ENCODE assay signal across 1 cellular context in the genomic region with DNA sequence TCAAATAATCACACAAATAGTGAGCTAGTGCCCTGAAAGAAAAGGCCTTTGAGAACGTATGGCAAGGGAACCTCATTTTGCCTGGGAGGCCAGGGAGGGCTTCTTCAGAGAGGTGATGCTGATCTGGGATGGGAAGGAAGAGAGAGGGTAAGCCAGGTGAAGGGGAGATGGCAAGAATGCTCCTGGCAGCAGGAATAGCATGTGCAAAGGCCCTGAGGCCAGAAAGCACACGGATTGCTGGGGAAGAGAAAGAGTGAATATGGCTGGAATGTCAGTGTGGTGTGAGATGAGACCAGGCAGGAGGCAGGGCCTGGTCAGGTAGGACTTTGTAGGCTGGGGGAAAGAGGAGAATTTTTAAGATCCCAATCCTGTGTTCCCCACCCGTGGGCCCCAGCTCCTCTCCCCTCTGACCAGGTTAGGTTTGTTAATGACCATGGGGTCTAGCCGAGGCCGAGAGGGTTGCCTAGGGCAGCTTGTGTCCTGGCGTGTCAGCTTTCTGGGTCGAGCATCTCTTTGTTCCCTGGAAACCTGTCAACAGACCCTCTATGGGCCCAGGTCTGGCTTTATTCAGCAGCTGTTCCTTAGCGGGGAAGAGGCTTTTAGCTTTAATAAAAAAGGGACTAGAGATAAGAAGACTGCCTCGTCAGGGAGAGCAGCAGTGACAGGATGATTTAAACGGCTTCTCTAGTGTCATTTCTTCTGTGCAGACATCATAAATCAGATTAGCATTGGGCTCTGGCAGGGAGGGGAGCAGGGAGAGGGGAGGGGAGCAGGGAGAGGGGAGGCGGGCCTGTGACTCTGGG.
TF ChIP-seq lines count a peak whose summit lies in the region.

No MANE protein-coding gene starts in this region.

TF ChIP-seq in K562, 482 proteins besides CTCF, POLR2A, EP300 and RAD21 (continued from another document and continues in another):
- TF ChIP-seq, protein P1, sequence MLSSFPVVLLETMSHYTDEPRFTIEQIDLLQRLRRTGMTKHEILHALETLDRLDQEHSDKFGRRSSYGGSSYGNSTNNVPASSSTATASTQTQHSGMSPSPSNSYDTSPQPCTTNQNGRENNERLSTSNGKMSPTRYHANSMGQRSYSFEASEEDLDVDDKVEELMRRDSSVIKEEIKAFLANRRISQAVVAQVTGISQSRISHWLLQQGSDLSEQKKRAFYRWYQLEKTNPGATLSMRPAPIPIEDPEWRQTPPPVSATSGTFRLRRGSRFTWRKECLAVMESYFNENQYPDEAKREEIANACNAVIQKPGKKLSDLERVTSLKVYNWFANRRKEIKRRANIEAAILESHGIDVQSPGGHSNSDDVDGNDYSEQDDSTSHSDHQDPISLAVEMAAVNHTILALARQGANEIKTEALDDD (IDR thresholded peaks at IDR 0.05) = peak; percentile 50; the same call in 1 of the 2 replicates
- TF ChIP-seq, protein P2, sequence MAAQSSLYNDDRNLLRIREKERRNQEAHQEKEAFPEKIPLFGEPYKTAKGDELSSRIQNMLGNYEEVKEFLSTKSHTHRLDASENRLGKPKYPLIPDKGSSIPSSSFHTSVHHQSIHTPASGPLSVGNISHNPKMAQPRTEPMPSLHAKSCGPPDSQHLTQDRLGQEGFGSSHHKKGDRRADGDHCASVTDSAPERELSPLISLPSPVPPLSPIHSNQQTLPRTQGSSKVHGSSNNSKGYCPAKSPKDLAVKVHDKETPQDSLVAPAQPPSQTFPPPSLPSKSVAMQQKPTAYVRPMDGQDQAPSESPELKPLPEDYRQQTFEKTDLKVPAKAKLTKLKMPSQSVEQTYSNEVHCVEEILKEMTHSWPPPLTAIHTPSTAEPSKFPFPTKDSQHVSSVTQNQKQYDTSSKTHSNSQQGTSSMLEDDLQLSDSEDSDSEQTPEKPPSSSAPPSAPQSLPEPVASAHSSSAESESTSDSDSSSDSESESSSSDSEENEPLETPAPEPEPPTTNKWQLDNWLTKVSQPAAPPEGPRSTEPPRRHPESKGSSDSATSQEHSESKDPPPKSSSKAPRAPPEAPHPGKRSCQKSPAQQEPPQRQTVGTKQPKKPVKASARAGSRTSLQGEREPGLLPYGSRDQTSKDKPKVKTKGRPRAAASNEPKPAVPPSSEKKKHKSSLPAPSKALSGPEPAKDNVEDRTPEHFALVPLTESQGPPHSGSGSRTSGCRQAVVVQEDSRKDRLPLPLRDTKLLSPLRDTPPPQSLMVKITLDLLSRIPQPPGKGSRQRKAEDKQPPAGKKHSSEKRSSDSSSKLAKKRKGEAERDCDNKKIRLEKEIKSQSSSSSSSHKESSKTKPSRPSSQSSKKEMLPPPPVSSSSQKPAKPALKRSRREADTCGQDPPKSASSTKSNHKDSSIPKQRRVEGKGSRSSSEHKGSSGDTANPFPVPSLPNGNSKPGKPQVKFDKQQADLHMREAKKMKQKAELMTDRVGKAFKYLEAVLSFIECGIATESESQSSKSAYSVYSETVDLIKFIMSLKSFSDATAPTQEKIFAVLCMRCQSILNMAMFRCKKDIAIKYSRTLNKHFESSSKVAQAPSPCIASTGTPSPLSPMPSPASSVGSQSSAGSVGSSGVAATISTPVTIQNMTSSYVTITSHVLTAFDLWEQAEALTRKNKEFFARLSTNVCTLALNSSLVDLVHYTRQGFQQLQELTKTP (IDR thresholded peaks at IDR 0.05; ENCODE audit: low read depth in 1 of 2, partially characterized antibody in 2 of 2) = peak in 1 of 2 experiments; percentile 9
- 0 out of 2 replicates have a peak, but pooled peaks have one; percentile 3 for TF ChIP-seq TCF3 (CRISPR knock-in tag; IDR thresholded peaks at IDR 0.05)
- TF ChIP-seq, protein P3, sequence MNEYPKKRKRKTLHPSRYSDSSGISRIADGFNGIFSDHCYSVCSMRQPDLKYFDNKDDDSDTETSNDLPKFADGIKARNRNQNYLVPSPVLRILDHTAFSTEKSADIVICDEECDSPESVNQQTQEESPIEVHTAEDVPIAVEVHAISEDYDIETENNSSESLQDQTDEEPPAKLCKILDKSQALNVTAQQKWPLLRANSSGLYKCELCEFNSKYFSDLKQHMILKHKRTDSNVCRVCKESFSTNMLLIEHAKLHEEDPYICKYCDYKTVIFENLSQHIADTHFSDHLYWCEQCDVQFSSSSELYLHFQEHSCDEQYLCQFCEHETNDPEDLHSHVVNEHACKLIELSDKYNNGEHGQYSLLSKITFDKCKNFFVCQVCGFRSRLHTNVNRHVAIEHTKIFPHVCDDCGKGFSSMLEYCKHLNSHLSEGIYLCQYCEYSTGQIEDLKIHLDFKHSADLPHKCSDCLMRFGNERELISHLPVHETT (CRISPR knock-in tag; conservative IDR thresholded peaks at IDR 0.05 in 1 of 2, IDR thresholded peaks at IDR 0.05 in 1 of 2) = no peak
- no peak for TF ChIP-seq PTRF (tag; IDR thresholded peaks at IDR 0.05)
- TF ChIP-seq BCOR (IDR thresholded peaks at IDR 0.05) = peak; percentile 99
- TF ChIP-seq, protein P4, sequence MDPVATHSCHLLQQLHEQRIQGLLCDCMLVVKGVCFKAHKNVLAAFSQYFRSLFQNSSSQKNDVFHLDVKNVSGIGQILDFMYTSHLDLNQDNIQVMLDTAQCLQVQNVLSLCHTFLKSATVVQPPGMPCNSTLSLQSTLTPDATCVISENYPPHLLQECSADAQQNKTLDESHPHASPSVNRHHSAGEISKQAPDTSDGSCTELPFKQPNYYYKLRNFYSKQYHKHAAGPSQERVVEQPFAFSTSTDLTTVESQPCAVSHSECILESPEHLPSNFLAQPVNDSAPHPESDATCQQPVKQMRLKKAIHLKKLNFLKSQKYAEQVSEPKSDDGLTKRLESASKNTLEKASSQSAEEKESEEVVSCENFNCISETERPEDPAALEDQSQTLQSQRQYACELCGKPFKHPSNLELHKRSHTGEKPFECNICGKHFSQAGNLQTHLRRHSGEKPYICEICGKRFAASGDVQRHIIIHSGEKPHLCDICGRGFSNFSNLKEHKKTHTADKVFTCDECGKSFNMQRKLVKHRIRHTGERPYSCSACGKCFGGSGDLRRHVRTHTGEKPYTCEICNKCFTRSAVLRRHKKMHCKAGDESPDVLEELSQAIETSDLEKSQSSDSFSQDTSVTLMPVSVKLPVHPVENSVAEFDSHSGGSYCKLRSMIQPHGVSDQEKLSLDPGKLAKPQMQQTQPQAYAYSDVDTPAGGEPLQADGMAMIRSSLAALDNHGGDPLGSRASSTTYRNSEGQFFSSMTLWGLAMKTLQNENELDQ (CRISPR knock-in tag; IDR thresholded peaks at IDR 0.05; ENCODE audit: borderline replicate concordance) = no peak
- TF ChIP-seq SAP30 (IDR thresholded peaks at IDR 0.05; ENCODE audit: borderline replicate concordance, insufficient read depth, low read depth, low read length, poor library complexity, severe bottlenecking) = no peak
- TF ChIP-seq, protein P5, sequence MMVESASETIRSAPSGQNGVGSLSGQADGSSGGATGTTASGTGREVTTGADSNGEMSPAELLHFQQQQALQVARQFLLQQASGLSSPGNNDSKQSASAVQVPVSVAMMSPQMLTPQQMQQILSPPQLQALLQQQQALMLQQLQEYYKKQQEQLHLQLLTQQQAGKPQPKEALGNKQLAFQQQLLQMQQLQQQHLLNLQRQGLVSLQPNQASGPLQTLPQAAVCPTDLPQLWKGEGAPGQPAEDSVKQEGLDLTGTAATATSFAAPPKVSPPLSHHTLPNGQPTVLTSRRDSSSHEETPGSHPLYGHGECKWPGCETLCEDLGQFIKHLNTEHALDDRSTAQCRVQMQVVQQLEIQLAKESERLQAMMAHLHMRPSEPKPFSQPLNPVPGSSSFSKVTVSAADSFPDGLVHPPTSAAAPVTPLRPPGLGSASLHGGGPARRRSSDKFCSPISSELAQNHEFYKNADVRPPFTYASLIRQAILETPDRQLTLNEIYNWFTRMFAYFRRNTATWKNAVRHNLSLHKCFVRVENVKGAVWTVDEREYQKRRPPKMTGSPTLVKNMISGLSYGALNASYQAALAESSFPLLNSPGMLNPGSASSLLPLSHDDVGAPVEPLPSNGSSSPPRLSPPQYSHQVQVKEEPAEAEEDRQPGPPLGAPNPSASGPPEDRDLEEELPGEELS (CRISPR knock-in tag; IDR thresholded peaks at IDR 0.05; ENCODE audit: borderline replicate concordance) = no peak
- no peak for TF ChIP-seq ILK (tag; IDR thresholded peaks at IDR 0.05; ENCODE audit: borderline replicate concordance, low read depth)
- TF ChIP-seq, protein P6, sequence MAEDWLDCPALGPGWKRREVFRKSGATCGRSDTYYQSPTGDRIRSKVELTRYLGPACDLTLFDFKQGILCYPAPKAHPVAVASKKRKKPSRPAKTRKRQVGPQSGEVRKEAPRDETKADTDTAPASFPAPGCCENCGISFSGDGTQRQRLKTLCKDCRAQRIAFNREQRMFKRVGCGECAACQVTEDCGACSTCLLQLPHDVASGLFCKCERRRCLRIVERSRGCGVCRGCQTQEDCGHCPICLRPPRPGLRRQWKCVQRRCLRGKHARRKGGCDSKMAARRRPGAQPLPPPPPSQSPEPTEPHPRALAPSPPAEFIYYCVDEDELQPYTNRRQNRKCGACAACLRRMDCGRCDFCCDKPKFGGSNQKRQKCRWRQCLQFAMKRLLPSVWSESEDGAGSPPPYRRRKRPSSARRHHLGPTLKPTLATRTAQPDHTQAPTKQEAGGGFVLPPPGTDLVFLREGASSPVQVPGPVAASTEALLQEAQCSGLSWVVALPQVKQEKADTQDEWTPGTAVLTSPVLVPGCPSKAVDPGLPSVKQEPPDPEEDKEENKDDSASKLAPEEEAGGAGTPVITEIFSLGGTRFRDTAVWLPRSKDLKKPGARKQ (CRISPR knock-in tag; IDR thresholded peaks at IDR 0.05) = no peak
- TF ChIP-seq, protein P7, sequence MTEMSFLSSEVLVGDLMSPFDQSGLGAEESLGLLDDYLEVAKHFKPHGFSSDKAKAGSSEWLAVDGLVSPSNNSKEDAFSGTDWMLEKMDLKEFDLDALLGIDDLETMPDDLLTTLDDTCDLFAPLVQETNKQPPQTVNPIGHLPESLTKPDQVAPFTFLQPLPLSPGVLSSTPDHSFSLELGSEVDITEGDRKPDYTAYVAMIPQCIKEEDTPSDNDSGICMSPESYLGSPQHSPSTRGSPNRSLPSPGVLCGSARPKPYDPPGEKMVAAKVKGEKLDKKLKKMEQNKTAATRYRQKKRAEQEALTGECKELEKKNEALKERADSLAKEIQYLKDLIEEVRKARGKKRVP (CRISPR knock-in tag; IDR thresholded peaks at IDR 0.05) = no peak
- TF ChIP-seq, protein P8, sequence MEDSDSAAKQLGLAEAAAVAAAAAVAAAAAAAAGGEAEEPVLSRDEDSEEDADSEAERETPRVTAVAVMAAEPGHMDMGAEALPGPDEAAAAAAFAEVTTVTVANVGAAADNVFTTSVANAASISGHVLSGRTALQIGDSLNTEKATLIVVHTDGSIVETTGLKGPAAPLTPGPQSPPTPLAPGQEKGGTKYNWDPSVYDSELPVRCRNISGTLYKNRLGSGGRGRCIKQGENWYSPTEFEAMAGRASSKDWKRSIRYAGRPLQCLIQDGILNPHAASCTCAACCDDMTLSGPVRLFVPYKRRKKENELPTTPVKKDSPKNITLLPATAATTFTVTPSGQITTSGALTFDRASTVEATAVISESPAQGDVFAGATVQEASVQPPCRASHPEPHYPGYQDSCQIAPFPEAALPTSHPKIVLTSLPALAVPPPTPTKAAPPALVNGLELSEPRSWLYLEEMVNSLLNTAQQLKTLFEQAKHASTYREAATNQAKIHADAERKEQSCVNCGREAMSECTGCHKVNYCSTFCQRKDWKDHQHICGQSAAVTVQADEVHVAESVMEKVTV (CRISPR knock-in tag; IDR thresholded peaks at IDR 0.05) = no peak
